8 cellular contexts compared by ENCODE assay signal in genomic region chr19:50203281-50204080, GRCh38. TPM values are rescaled to one million over a fixed set of nuclear protein-coding genes. Genes with fewer than 3 reads are reported as not detected.
DNase-seq lines count a peak whose midpoint lies in the region; ATAC-seq, FAIRE-seq and TF ChIP-seq lines count a peak whose summit lies in the region.

Gene MYH14 (plus strand): TSS chr19:50203622. CDS start chr19:50210366, 6,744 bp downstream.

- WGBS in SK-N-SH (ENCODE audit: low lambda C conversion rate), result 10% methylated on average over 10 of the region's 78 CpGs

- no peaks in the 10 kb centered on the region for H3K9me2 ChIP-seq in SK-N-SH

- no peak for TF ChIP-seq RAD21 in SK-N-SH (IDR thresholded peaks at IDR 0.05; ENCODE audit: low read length)

- no peak for FAIRE-seq in GM12892 (lab: Jason Lieb, UNC)

- H3K9me3 Mint-ChIP-seq in MCF 10A (ENCODE audit: unreplicated experiment) (peaks cover 38% of the 10 kb centered on the region), neural progenitor cell (no peaks in the 10 kb centered on the region)

- H3F3A ChIP-seq in SK-N-SH (replicated peaks; ENCODE audit: insufficient read depth) (no peaks in the 10 kb centered on the region), neural progenitor cell (ENCODE audit: low read depth) (peaks cover 17% of the 10 kb centered on the region)

- peak; percentile 90 for ATAC-seq in Right ventricle myocardium inferior
- ATAC-seq in GM18502 (IDR thresholded peaks at IDR 0.05; ENCODE audit: poor library complexity, unreplicated experiment), result no peak
- no peak for ATAC-seq in GM18873 (IDR thresholded peaks at IDR 0.05; ENCODE audit: low FRiP score, unreplicated experiment)

- H4K20me1 ChIP-seq in SK-N-SH (ENCODE audit: insufficient read depth), result no peaks in the 10 kb centered on the region
- H4K20me1 ChIP-seq in neural progenitor cell (ENCODE audit: low read depth), result peaks cover 6% of the 10 kb centered on the region

- H3K27ac ChIP-seq in breast epithelium, result peak within 1 kb of the TSS; percentile 84 to 97
- H3K27ac ChIP-seq in SK-N-SH (ENCODE audit: low read depth in 2 of 2, low read length in 1 of 2), result no peak within 1 kb of the TSS
- no peak within 1 kb of the TSS for H3K27ac ChIP-seq in neural progenitor cell

- peaks cover 0 to 10% of the 10 kb centered on the region in 2 donors for H3K4me1 ChIP-seq in breast epithelium
- no peaks in the 10 kb centered on the region for H3K4me1 ChIP-seq in SK-N-SH (ENCODE audit: control insufficient read depth in 1 of 2, insufficient read depth in 2 of 2, low read depth in 1 of 2, low read length in 1 of 2)
- H3K4me1 ChIP-seq in neural progenitor cell, result peaks cover 5% of the 10 kb centered on the region

- no peaks in the 10 kb centered on the region for H3K79me2 ChIP-seq in SK-N-SH (ENCODE audit: insufficient read depth)
- no peaks in the 10 kb centered on the region for H3K79me2 ChIP-seq in neural progenitor cell (ENCODE audit: low read depth)

- POLR2A ChIA-PET in MCF 10A (lab: Yijun Ruan, JAX) (no interaction called here), SK-N-SH (lab: Yijun Ruan, JAX) (no interaction called here)

- TF ChIP-seq CTCF in breast epithelium (IDR thresholded peaks at IDR 0.05), result no peak
- TF ChIP-seq CTCF in MCF 10A (IDR thresholded peaks at IDR 0.05; ENCODE audit: unreplicated experiment), result no peak
- no peak for TF ChIP-seq CTCF in SK-N-SH (IDR thresholded peaks at IDR 0.05)
- TF ChIP-seq CTCF in neural progenitor cell (IDR thresholded peaks at IDR 0.05), result no peak

- H3K27me3 Mint-ChIP-seq in MCF 10A (ENCODE audit: insufficient read depth, unreplicated experiment) (no peaks in the 10 kb centered on the region), neural progenitor cell (ENCODE audit: insufficient read depth, low read depth) (peaks cover 37% of the 10 kb centered on the region)

- H3K27me3 ChIP-seq in breast epithelium (peaks cover 0 to 30% of the 10 kb centered on the region in 2 donors), SK-N-SH (ENCODE audit: insufficient read depth) (peaks cover 87% of the 10 kb centered on the region), neural progenitor cell (peaks cover 72% of the 10 kb centered on the region)

- no peak within 1 kb of the TSS for H2AFZ ChIP-seq in SK-N-SH (ENCODE audit: low read depth)
- H2AFZ ChIP-seq in neural progenitor cell (replicated peaks), result peak within 1 kb of the TSS; percentile 45

- H3K27ac Mint-ChIP-seq in MCF 10A (ENCODE audit: low read depth, unreplicated experiment) (no peak within 1 kb of the TSS), neural progenitor cell (no peak within 1 kb of the TSS)

- BruUV-seq in MCF 10A (replicated peaks; lab: Mats Ljungman, UMichigan), result no TSS peak

- no peaks in the 10 kb centered on the region for H3K9me3 ChIP-seq in breast epithelium
- H3K9me3 ChIP-seq in SK-N-SH, result no peaks in the 10 kb centered on the region
- no peaks in the 10 kb centered on the region for H3K9me3 ChIP-seq in neural progenitor cell (ENCODE audit: low read depth)

- H3K4me3 ChIP-seq in breast epithelium, result peak within 1 kb of the TSS; percentile 32 to 83 (median 62)
- H3K4me3 ChIP-seq in SK-N-SH (ENCODE audit: low read depth in 2 of 2, low read length in 1 of 2), result no peak within 1 kb of the TSS
- peak within 1 kb of the TSS; percentile 54 for H3K4me3 ChIP-seq in neural progenitor cell

- DNase-seq in breast epithelium (ENCODE audit: low spot score in 2 of 2) (peak; percentile 92 to 95), MCF 10A (ENCODE audit: unreplicated experiment) (no peak), SK-N-SH (peak; percentile 82), Right ventricle myocardium inferior (ENCODE audit: missing footprints) (peak; percentile 90), neural progenitor cell (ENCODE audit: low spot score) (peak; percentile 97), GM12892 (ENCODE audit: insufficient read length) (no peak)

- TF ChIP-seq POLR2A in breast epithelium (IDR thresholded peaks at IDR 0.05), result peak; percentile 39
- no peak for TF ChIP-seq POLR2A in GM12892 (IDR thresholded peaks at IDR 0.05; ENCODE audit: low read depth, low read length)

- CTCF ChIA-PET in MCF 10A (lab: Yijun Ruan, JAX), result no interaction called here
- CTCF ChIA-PET in SK-N-SH (lab: Yijun Ruan, JAX), result interaction anchor here (1.4 kb wide), 1 partner anchor 21 kb away, joined by 3 read pairs; no protein-coding TSS in a partner anchor

- no peak for TF ChIP-seq EP300 in SK-N-SH (IDR thresholded peaks at IDR 0.05; ENCODE audit: borderline replicate concordance in 1 of 2, low read depth in 1 of 2, low read length in 1 of 2)

- H3K36me3 Mint-ChIP-seq in MCF 10A (ENCODE audit: insufficient read depth, unreplicated experiment), result no peaks in the 10 kb centered on the region
- H3K36me3 Mint-ChIP-seq in neural progenitor cell, result no peaks in the 10 kb centered on the region

- intact Hi-C loops in breast epithelium (cut with DNase I; ENCODE audit: low total_unique reads), result no loop called here
- intact Hi-C loops in MCF 10A (cut with micrococcal nuclease), result no loop called here
- intact Hi-C loops in Right ventricle myocardium inferior (cut with DNase I), result no loop called here

- H3K36me3 ChIP-seq in breast epithelium (no peaks in the 10 kb centered on the region), SK-N-SH (replicated peaks in 1 of 2; ENCODE audit: control insufficient read depth in 1 of 2, insufficient read depth in 2 of 2, low read length in 1 of 2) (no peaks in the 10 kb centered on the region), neural progenitor cell (no peaks in the 10 kb centered on the region)

- H3K4me1 Mint-ChIP-seq in MCF 10A (ENCODE audit: insufficient read depth, unreplicated experiment) (no peaks in the 10 kb centered on the region), neural progenitor cell (peaks cover 18% of the 10 kb centered on the region)

- H3K9ac ChIP-seq in SK-N-SH, result no peak within 1 kb of the TSS
- H3K9ac ChIP-seq in neural progenitor cell, result no peak within 1 kb of the TSS

- H3K4me3 Mint-ChIP-seq in MCF 10A (ENCODE audit: unreplicated experiment) (no peak within 1 kb of the TSS), neural progenitor cell (peak within 1 kb of the TSS; percentile 79)

- H3K4me2 ChIP-seq in SK-N-SH (no peak within 1 kb of the TSS), neural progenitor cell (peak within 1 kb of the TSS; percentile 79)

TF ChIP-seq in SK-N-SH, 30 proteins besides CTCF, POLR2A, EP300 and RAD21:
- TF ChIP-seq PBX3 (IDR thresholded peaks at IDR 0.05), result peak; percentile 92
- no peak for TF ChIP-seq JUND (IDR thresholded peaks at IDR 0.05)

RNA-seq across cellular contexts. Expression of gene MYH14, which starts in this region (rescaled TPM):
- total RNA-seq in breast epithelium, result 10 to 100 TPM; 16.6 to 24.7 (median 19.3) TPM
- total RNA-seq in MCF 10A (2022), result not detected in 2 replicates
- 0.02 TPM in 1 of 2 replicates, not detected in the other for polyA plus RNA-seq in SK-N-SH (2012; rRNA removed)
- polyA plus RNA-seq in SK-N-SH (2012; cell fraction: cytosol; rRNA removed), result 0.01 TPM in 1 of 2 replicates, not detected in the other
- polyA plus RNA-seq in SK-N-SH (2012; cell fraction: nucleus; rRNA removed), result 0.01 TPM in 1 of 2 replicates, not detected in the other
- total RNA-seq in Right ventricle myocardium inferior, result 99.3 TPM
- 1.6 and 6.7 TPM in 2 replicates for total RNA-seq in neural progenitor cell (ENCODE audit: low replicate concordance)
- not detected for polyA plus RNA-seq in GM12892 (2012; ENCODE audit: missing spikeins)

Comparison
In these comparisons a context has a peak if more than half of its experiments do, and no peak if none do; other contexts are left out.
1. DNase-seq: peak in breast epithelium (2 of 2), Right ventricle myocardium inferior (single experiment) and neural progenitor cell (single experiment); none in MCF 10A (single experiment) and GM12892 (single experiment).
2. Peak in DNase-seq in SK-N-SH; RNA of the gene not detected or under 1 TPM.
3. H3K27ac ChIP-seq: peak in breast epithelium (2 of 2); none in SK-N-SH (0 of 2) and neural progenitor cell (single experiment).
4. H3K4me3 ChIP-seq: peak in breast epithelium (3 of 3) and neural progenitor cell (single experiment); none in SK-N-SH (0 of 2).